In the genomic region with DNA sequence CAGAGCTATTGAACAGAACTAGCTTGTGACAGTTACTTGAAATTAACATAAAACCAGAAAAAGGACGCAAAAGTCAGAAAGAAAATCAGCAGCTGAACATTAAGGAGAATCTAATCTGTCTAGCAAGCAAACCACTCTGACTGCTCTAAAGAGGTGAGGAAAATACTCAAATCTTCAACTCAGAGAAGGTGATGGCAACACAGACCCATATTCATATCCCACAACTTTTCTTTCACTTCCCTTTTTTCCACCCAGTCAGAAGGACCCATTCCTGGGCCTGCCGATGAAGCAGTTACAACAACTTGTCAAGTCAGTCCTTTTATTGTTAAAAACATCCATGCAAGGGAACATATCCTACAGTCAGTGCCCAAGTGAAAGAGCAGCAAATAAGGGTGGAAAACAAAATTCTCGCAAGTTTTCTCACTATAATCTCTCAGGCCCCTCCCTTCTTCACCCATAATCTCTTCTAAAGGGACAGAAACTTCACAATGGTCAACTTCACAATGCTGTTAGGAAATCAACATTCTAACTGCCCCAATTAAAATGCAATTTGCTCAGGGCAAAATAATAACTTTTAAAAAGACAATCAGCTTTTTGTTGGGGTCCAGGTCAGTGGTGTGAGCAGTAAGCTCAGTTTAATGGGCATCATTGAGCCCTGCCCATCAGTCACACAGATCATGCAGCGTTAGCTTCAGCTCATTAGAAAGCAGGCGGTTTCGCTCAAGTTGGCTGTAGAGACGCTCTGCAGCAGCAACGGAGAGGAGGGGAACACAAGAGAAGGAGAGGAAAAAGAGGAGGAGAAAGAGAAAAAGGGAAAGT, we compare ENCODE assay signal across 10 cellular contexts. TPM values are rescaled to one million over a fixed set of nuclear protein-coding genes. Genes with fewer than 3 reads are reported as not detected.
A peak's percentile ranks its signal among the peaks of the same experiment; 100 is the strongest.
DNase-seq lines count a peak whose midpoint lies in the region; ATAC-seq and FAIRE-seq lines count a peak whose summit lies in the region.
"Had no signal": no experiment of that assay in that cellular context is flagged by ENCODE, and none has a peak within 500 bp of the region (broad histone marks: within the 10 kb centered on the region; RNA-seq: fewer than 3 reads in every experiment).

No MANE protein-coding gene starts in this region.

- H3K23ac ChIP-seq in trophoblast cell (ENCODE audit: low read length): no peak overlapping the region

- H3K79me1 ChIP-seq in trophoblast cell (ENCODE audit: low read length): no peaks in the 10 kb centered on the region

- no peaks in the 10 kb centered on the region for H3K9me3 Mint-ChIP-seq in activated T-helper 17 cell treated with anti-CD3 and anti-CD28 coated beads, Interleukin-2, amount 50 U/mL, for 72 hours

- no peak overlapping the region for H4K12ac ChIP-seq in trophoblast cell (ENCODE audit: low read depth, low read length)

- no peaks in the 10 kb centered on the region for H3K27me3 ChIP-seq in trophoblast cell (ENCODE audit: insufficient read depth, low read length)
- H3K27me3 ChIP-seq: pancreas had no signal

- no peaks in the 10 kb centered on the region for H3K79me2 ChIP-seq in trophoblast cell (ENCODE audit: control insufficient read depth, insufficient read depth, low read length, poor library complexity)

- peak overlapping the region; percentile 72 for H3K4me3 Mint-ChIP-seq in activated T-helper 17 cell treated with anti-CD3 and anti-CD28 coated beads, Interleukin-2, amount 50 U/mL, for 72 hours

- no peaks in the 10 kb centered on the region for H3K27me3 Mint-ChIP-seq in activated T-helper 17 cell treated with anti-CD3 and anti-CD28 coated beads, Interleukin-2, amount 50 U/mL, for 72 hours

- H3K4ac ChIP-seq in trophoblast cell (ENCODE audit: low read depth, low read length): no peak overlapping the region

- peak overlapping the region; percentile 42 for H2BK12ac ChIP-seq in trophoblast cell (ENCODE audit: low read length)

- intact Hi-C loops in left ventricle myocardium superior (cut with micrococcal nuclease): no loop called here

- H2AK5ac ChIP-seq in trophoblast cell (ENCODE audit: low read length): no peak overlapping the region

- H4K8ac ChIP-seq in trophoblast cell (ENCODE audit: low read depth, low read length): no peak overlapping the region

- H3K18ac ChIP-seq in trophoblast cell (ENCODE audit: low read length): no peak overlapping the region

- no peak overlapping the region for H3K27ac ChIP-seq in trophoblast cell (ENCODE audit: low read depth, low read length)

- no peak overlapping the region for H2BK120ac ChIP-seq in trophoblast cell (ENCODE audit: insufficient read depth, low read length, poor library complexity)

- WGBS in trophoblast cell (ENCODE audit: extremely low coverage, insufficient coverage, insufficient read length): no CpG with 5 or more reads among the region's 8 CpGs

- H3K9ac ChIP-seq in trophoblast cell (ENCODE audit: low read length): no peak overlapping the region

- H3K4me2 ChIP-seq in trophoblast cell (ENCODE audit: low read length): no peak overlapping the region

- no peak for FAIRE-seq in RCC 7860 (lab: Jason Lieb, UNC)
- FAIRE-seq: pancreas had no signal

- peaks cover 12 to 38% of the 10 kb centered on the region in 2 experiments for H3K36me3 ChIP-seq in trophoblast cell (ENCODE audit: control insufficient read depth in 1 of 2, insufficient read depth in 2 of 2, low read length in 2 of 2)

- ATAC-seq in GM18511 (IDR thresholded peaks at IDR 0.05; ENCODE audit: unreplicated experiment): peak; percentile 41
- peak; percentile 44 for ATAC-seq in HG03439 (IDR thresholded peaks at IDR 0.05; ENCODE audit: unreplicated experiment)
- peak; percentile 8 for ATAC-seq in activated T-helper 17 cell treated with anti-CD3 and anti-CD28 coated beads, Interleukin-2, amount 50 U/mL, for 72 hours (replicated peaks)
- no peak for ATAC-seq in HG03378 (IDR thresholded peaks at IDR 0.05; ENCODE audit: unreplicated experiment)
- no peak for ATAC-seq in left ventricle myocardium superior

- H2AFZ ChIP-seq in trophoblast cell (ENCODE audit: insufficient read depth, low read length, poor library complexity): no peak overlapping the region

- DNase-seq in trophoblast cell (no peak), RCC 7860 (ENCODE audit: low spot score) (no peak), left ventricle myocardium superior (no peak)
- DNase-seq: NCI-H748 treated with DMSO at 0.1 percent for 48 hours, pancreas had no signal

- peaks cover 100% of the 10 kb centered on the region for H3K36me3 Mint-ChIP-seq in activated T-helper 17 cell treated with anti-CD3 and anti-CD28 coated beads, Interleukin-2, amount 50 U/mL, for 72 hours (ENCODE audit: low read depth)

- no peaks in the 10 kb centered on the region for H3K9me3 ChIP-seq in trophoblast cell (ENCODE audit: insufficient read depth, low read depth, low read length)
- H3K9me3 ChIP-seq: pancreas had no signal

- peaks cover 51% of the 10 kb centered on the region for H3K4me1 Mint-ChIP-seq in activated T-helper 17 cell treated with anti-CD3 and anti-CD28 coated beads, Interleukin-2, amount 50 U/mL, for 72 hours

- peak overlapping the region; percentile 85 for H3K27ac Mint-ChIP-seq in activated T-helper 17 cell treated with anti-CD3 and anti-CD28 coated beads, Interleukin-2, amount 50 U/mL, for 72 hours

- H3K4me3 ChIP-seq in trophoblast cell (ENCODE audit: low read depth, low read length): no peak overlapping the region
- H3K4me3 ChIP-seq: pancreas had no signal

- H4K91ac ChIP-seq in trophoblast cell (ENCODE audit: low read depth, low read length): no peak overlapping the region

- no peak overlapping the region for H2BK5ac ChIP-seq in trophoblast cell (ENCODE audit: low read depth, low read length, poor library complexity)

- no peaks in the 10 kb centered on the region for H3K4me1 ChIP-seq in trophoblast cell (ENCODE audit: control insufficient read depth in 1 of 2, insufficient read depth in 2 of 2, low read length in 2 of 2)

- no peak overlapping the region for H3K14ac ChIP-seq in trophoblast cell (ENCODE audit: low read length)

RNA-seq across cellular contexts. Expression of a gene that starts 3.6 kb away (rescaled TPM):
- under 1 TPM; 0.04 to 0.24 TPM for total RNA-seq in activated T-helper 17 cell treated with anti-CD3 and anti-CD28 coated beads, Interleukin-2, amount 50 U/mL, for 72 hours
- polyA plus RNA-seq in trophoblast cell (2013): 0.01 and 0.03 TPM in 2 replicates
- 0.27 TPM for total RNA-seq in left ventricle myocardium superior
- total RNA-seq: glomerular endothelial cell had no signal

RNA-seq across cellular contexts. Expression of a gene that starts 33.4 kb away (rescaled TPM):
- 100 to 1,000 TPM; 370 to 607 TPM for total RNA-seq in activated T-helper 17 cell treated with anti-CD3 and anti-CD28 coated beads, Interleukin-2, amount 50 U/mL, for 72 hours
- polyA plus RNA-seq in trophoblast cell (2013): 374 and 377 TPM in 2 replicates
- 77.1 TPM for total RNA-seq in left ventricle myocardium superior

RNA-seq across cellular contexts. Expression of a gene that starts 47.6 kb away (rescaled TPM):
- not detected for total RNA-seq in activated T-helper 17 cell treated with anti-CD3 and anti-CD28 coated beads, Interleukin-2, amount 50 U/mL, for 72 hours
- polyA plus RNA-seq in trophoblast cell (2013): not detected in 2 replicates
- not detected for total RNA-seq in left ventricle myocardium superior
- total RNA-seq: glomerular endothelial cell, pancreas had no signal

Comparison
In these comparisons a context has a peak if more than half of its experiments do, and no peak if none do; other contexts are left out.
1. ATAC-seq: peak in GM18511 (single experiment), HG03439 (single experiment) and activated T-helper 17 cell treated with anti-CD3 and anti-CD28 coated beads, Interleukin-2, amount 50 U/mL, for 72 hours (single experiment); none in HG03378 (single experiment) and left ventricle myocardium superior (single experiment).